In the genomic region with DNA sequence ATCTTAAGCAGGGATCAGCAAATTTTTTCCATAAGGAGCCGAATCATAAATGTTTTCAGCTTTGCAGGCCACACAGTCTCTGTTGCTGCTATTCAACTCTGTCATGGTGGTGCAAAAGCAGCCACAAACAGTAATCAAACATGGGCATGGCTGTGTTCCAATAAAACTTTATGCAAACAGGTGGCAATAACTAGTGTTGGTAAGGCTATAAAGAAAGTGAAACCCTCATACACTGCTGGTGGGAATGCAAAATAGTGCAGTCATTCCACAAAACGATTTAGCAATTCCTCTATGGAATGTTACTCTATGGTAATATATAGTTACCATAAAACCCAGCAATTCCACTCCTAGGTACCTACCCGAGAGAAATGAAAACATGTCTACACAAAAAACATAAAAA, we compare ENCODE assay signal across 17 cellular contexts. TPM values are rescaled to one million over a fixed set of nuclear protein-coding genes. Genes with fewer than 3 reads are reported as not detected.
DNase-seq lines count a peak whose midpoint lies in the region; ATAC-seq, FAIRE-seq and TF ChIP-seq lines count a peak whose summit lies in the region.
"Had no signal": no experiment of that assay in that cellular context is flagged by ENCODE, and none has a peak within 500 bp of the region (broad histone marks: within the 10 kb centered on the region; RNA-seq: fewer than 3 reads in every experiment).

No MANE protein-coding gene starts in this region.

- in situ Hi-C loops in GM12878 (cut with MboI): no loop called here

- no peaks in the 10 kb centered on the region for H3K79me2 ChIP-seq in GM12878 (ENCODE audit: control insufficient read depth, insufficient read depth, low read length)

- RAD21 ChIA-PET in GM12878 (lab: Charles Lee; ENCODE audit: unreplicated experiment): no interaction called here

- FAIRE-seq in GM12878 (lab: Jason Lieb, UNC): no peak
- FAIRE-seq: G401.6 had no signal

- no peak overlapping the region for H3K4me2 ChIP-seq in GM12878 (ENCODE audit: control insufficient read depth, insufficient read depth)
- H3K4me2 ChIP-seq: BLaER1, GM23338 had no signal

- ATAC-seq in GM12878: no peak
- peak; percentile 44 for ATAC-seq in left colon
- ATAC-seq in mucosa of descending colon: peak; percentile 36
- ATAC-seq in body of pancreas: no peak
- ATAC-seq in GM18868 (IDR thresholded peaks at IDR 0.05; ENCODE audit: unreplicated experiment): no peak
- ATAC-seq: CD8-positive, alpha-beta T cell; GM23338; HCT116 had no signal

- POLR2A ChIA-PET in GM12878 (lab: Charles Lee): no interaction called here

- intact Hi-C loops in GM12878 (cut with micrococcal nuclease; ENCODE audit: unreplicated experiment): no loop called here
- intact Hi-C loops in left colon (cut with DNase I, micrococcal nuclease): no loop called here
- intact Hi-C loops in mucosa of descending colon (cut with DNase I, micrococcal nuclease): no loop called here
- intact Hi-C loops in body of pancreas (cut with DNase I): no loop called here

- H3K9me3 ChIP-seq in GM12878 (replicated peaks; ENCODE audit: control insufficient read depth, insufficient read depth, low read length) (no peaks in the 10 kb centered on the region), mucosa of descending colon (no peaks in the 10 kb centered on the region), body of pancreas (no peaks in the 10 kb centered on the region)
- H3K9me3 ChIP-seq: BLaER1, Caco-2 had no signal

- no peak overlapping the region for H2AFZ ChIP-seq in GM12878 (ENCODE audit: control insufficient read depth, low read depth, low read length)
- H2AFZ ChIP-seq: GM23338 had no signal

- no peak overlapping the region for H3K4me3 ChIP-seq in GM12878
- no peak overlapping the region for H3K4me3 ChIP-seq in mucosa of descending colon
- H3K4me3 ChIP-seq in body of pancreas: no peak overlapping the region
- H3K4me3 ChIP-seq: BLaER1, GM23338 had no signal

- no peaks in the 10 kb centered on the region for H4K20me1 ChIP-seq in GM12878 (ENCODE audit: control insufficient read depth, insufficient read depth)
- H4K20me1 ChIP-seq: BLaER1 had no signal

- no peak for TF ChIP-seq RAD21 in GM12878 (IDR thresholded peaks at IDR 0.05; ENCODE audit: insufficient read depth, low read depth, low read length)

- H3K27me3 ChIP-seq in GM12878 (replicated peaks in 1 of 2; ENCODE audit: control insufficient read depth in 2 of 2, insufficient read depth in 2 of 2, low read length in 1 of 2): no peaks in the 10 kb centered on the region
- no peaks in the 10 kb centered on the region for H3K27me3 ChIP-seq in body of pancreas
- H3K27me3 ChIP-seq: BLaER1 had no signal

- H3K9ac ChIP-seq in GM12878 (ENCODE audit: control insufficient read depth, insufficient read depth, low read length): no peak overlapping the region
- H3K9ac ChIP-seq: BLaER1 had no signal

- BruUV-seq in GM12878 (replicated peaks; lab: Mats Ljungman, UMichigan): no TSS peak

- TF ChIP-seq CTCF in GM12878 (IDR thresholded peaks at IDR 0.05 in 2 of 3, conservative IDR thresholded peaks at IDR 0.05 in 1 of 3; ENCODE audit: control insufficient read depth in 2 of 3, extremely low read depth in 1 of 3, insufficient read depth in 1 of 3, low read depth in 3 of 3, low read length in 3 of 3) (no peak), mucosa of descending colon (IDR thresholded peaks at IDR 0.05) (no peak), body of pancreas (IDR thresholded peaks at IDR 0.05) (no peak)

- SMC1A ChIA-PET in GM12878 (lab: Charles Lee; ENCODE audit: uncharacterized antibody, unreplicated experiment): no interaction called here

- no peak overlapping the region for H3K27ac ChIP-seq in GM12878 (ENCODE audit: control insufficient read depth, insufficient read depth)
- H3K27ac ChIP-seq in body of pancreas: no peak overlapping the region
- H3K27ac ChIP-seq: BLaER1, C4-2B had no signal

- CTCF ChIA-PET in GM12878 (lab: Yijun Ruan, JAX): no interaction called here

- WGBS in GM12878 (ENCODE audit: insufficient coverage, insufficient replicate concordance, low lambda C conversion rate, missing lambda C conversion rate): 74% methylated on average over 3 of the region's 3 CpGs
- 81 to 85% methylated on average over 3 of the region's 3 CpGs for WGBS in body of pancreas, 2 donors

- no peak for DNase-seq in GM12878 (ENCODE audit: low read depth, low spot score)
- no peak for DNase-seq in left colon
- DNase-seq in mucosa of descending colon: no peak
- DNase-seq in body of pancreas: no peak
- no peak for DNase-seq in AG08396 (ENCODE audit: low spot score)
- DNase-seq: Caco-2; CD4-positive, CD25-positive, alpha-beta regulatory T cell; CD8-positive, alpha-beta T cell; DMS153; DND-41; H9 had no signal

- TF ChIP-seq POLR2A in GM12878 (IDR thresholded peaks at IDR 0.05; ENCODE audit: low read depth, low read length) (no peak), body of pancreas (IDR thresholded peaks at IDR 0.05) (no peak)

- peaks cover 16 to 17% of the 10 kb centered on the region in 2 experiments for H3K36me3 ChIP-seq in GM12878 (ENCODE audit: control insufficient read depth in 2 of 2, insufficient read depth in 2 of 2, low read length in 1 of 2)
- peaks cover 12% of the 10 kb centered on the region for H3K36me3 ChIP-seq in mucosa of descending colon (ENCODE audit: low read depth)
- H3K36me3 ChIP-seq in body of pancreas (replicated peaks in 1 of 2; ENCODE audit: insufficient read depth in 1 of 2, low read depth in 2 of 2): peaks cover 0 to 55% of the 10 kb centered on the region in 2 donors

- no peak for TF ChIP-seq EP300 in GM12878 (IDR thresholded peaks at IDR 0.05; ENCODE audit: borderline replicate concordance in 1 of 2, control insufficient read depth in 1 of 2, low read depth in 2 of 2, low read length in 2 of 2)

- H3K4me1 ChIP-seq in GM12878 (ENCODE audit: control insufficient read depth, insufficient read depth, low read length): no peaks in the 10 kb centered on the region
- no peaks in the 10 kb centered on the region for H3K4me1 ChIP-seq in mucosa of descending colon (ENCODE audit: low read depth)
- no peaks in the 10 kb centered on the region for H3K4me1 ChIP-seq in body of pancreas
- H3K4me1 ChIP-seq: Caco-2 had no signal

TF ChIP-seq in GM12878, 131 proteins besides CTCF, POLR2A, EP300 and RAD21 (continues in another document):
- TF ChIP-seq WRNIP1 (IDR thresholded peaks at IDR 0.05; ENCODE audit: borderline replicate concordance, low read depth, low read length) (no peak), SMC3 (IDR thresholded peaks at IDR 0.05; ENCODE audit: borderline replicate concordance, low read length) (no peak), ESRRA (IDR thresholded peaks at IDR 0.05; ENCODE audit: low read length) (no peak)
- TF ChIP-seq, protein P1, sequence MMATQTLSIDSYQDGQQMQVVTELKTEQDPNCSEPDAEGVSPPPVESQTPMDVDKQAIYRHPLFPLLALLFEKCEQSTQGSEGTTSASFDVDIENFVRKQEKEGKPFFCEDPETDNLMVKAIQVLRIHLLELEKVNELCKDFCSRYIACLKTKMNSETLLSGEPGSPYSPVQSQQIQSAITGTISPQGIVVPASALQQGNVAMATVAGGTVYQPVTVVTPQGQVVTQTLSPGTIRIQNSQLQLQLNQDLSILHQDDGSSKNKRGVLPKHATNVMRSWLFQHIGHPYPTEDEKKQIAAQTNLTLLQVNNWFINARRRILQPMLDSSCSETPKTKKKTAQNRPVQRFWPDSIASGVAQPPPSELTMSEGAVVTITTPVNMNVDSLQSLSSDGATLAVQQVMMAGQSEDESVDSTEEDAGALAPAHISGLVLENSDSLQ (IDR thresholded peaks at IDR 0.05): no peak

RNA-seq across cellular contexts. Expression of a gene that starts 14.0 kb away (rescaled TPM):
- 94.6 and 97.5 TPM in 2 replicates for total RNA-seq in GM12878 (2013; cell fraction: nucleolus; rRNA removed)
- total RNA-seq in GM12878 (2014; rRNA removed) (51.5 and 58.9 TPM in 2 replicates), GM12878 (2014; rRNA removed; fragmentation: Illumina TruSeq; extraction: Trizol) (37.3 and 37.9 TPM in 2 replicates), GM12878 (2021) (72.5 and 76.2 TPM in 2 replicates), left colon (10 to 100 TPM; 68.3 to 82.7 TPM), mucosa of descending colon (10 to 100 TPM; 72.1 to 84.0 (median 78.7) TPM), body of pancreas (10 to 100 TPM; 17.1 to 24.7 TPM)
- polyA plus RNA-seq in GM12878 (2011; ENCODE audit: low read depth): 13.9 TPM
- polyA plus RNA-seq in GM12878 (2011; rRNA removed) (66.0 and 72.9 TPM in 2 replicates), GM12878 (2014; fragmentation: Illumina TruSeq; extraction: Trizol) (47.7 and 51.2 TPM in 2 replicates), GM12878 (2014; fragmentation: Nextera tagmentation; extraction: Ambion mirVana) (10 to 100 TPM; 17.0 to 43.6 TPM), GM12878 (2014; rRNA removed) (79.7 and 83.9 TPM in 2 replicates), GM12878 (2016; fragmentation: Nextera tagmentation; extraction: Ambion mirVana) (100 to 1,000 TPM; 112 to 114 TPM)
- polyA plus RNA-seq in GM12878 (2011; cell fraction: cytosol; rRNA removed): 33.4 and 63.0 TPM in 2 replicates
- 128 and 156 TPM in 2 replicates for polyA plus RNA-seq in GM12878 (2011; cell fraction: nucleus; rRNA removed)
- 37.1 and 48.9 TPM in 2 replicates for polyA plus RNA-seq in GM12878 (2012)
- 21.5 and 26.0 TPM in 2 replicates for polyA minus RNA-seq in GM12878 (2011; rRNA and poly(A)+ RNA removed)
- polyA minus RNA-seq in GM12878 (2011; cell fraction: cytosol; rRNA and poly(A)+ RNA removed): 9.3 and 13.4 TPM in 2 replicates
- 40.4 and 82.9 TPM in 2 replicates for polyA minus RNA-seq in GM12878 (2011; cell fraction: nucleus; rRNA and poly(A)+ RNA removed)

RNA-seq across cellular contexts. Expression of a gene that starts 19.9 kb away (rescaled TPM):
- total RNA-seq in GM12878 (2013; cell fraction: nucleolus; rRNA removed): 48.9 and 49.4 TPM in 2 replicates
- total RNA-seq in GM12878 (2014; rRNA removed): 12.0 and 13.8 TPM in 2 replicates
- 10.2 and 11.0 TPM in 2 replicates for total RNA-seq in GM12878 (2014; rRNA removed; fragmentation: Illumina TruSeq; extraction: Trizol)
- 10.7 and 11.9 TPM in 2 replicates for total RNA-seq in GM12878 (2021)
- 6.1 TPM for polyA plus RNA-seq in GM12878 (2011; ENCODE audit: low read depth)
- polyA plus RNA-seq in GM12878 (2011; rRNA removed): 10.9 and 11.1 TPM in 2 replicates
- polyA plus RNA-seq in GM12878 (2011; cell fraction: cytosol; rRNA removed): 7.6 and 8.4 TPM in 2 replicates
- polyA plus RNA-seq in GM12878 (2011; cell fraction: nucleus; rRNA removed): 19.1 and 19.3 TPM in 2 replicates
- 6.3 and 7.7 TPM in 2 replicates for polyA plus RNA-seq in GM12878 (2012)
- 7.8 and 8.4 TPM in 2 replicates for polyA plus RNA-seq in GM12878 (2014; fragmentation: Illumina TruSeq; extraction: Trizol)
- 1 to 10 TPM; 2.0 to 2.1 TPM for polyA plus RNA-seq in GM12878 (2014; fragmentation: Nextera tagmentation; extraction: Ambion mirVana)
- polyA plus RNA-seq in GM12878 (2014; rRNA removed): 7.2 and 7.4 TPM in 2 replicates
- 10 to 100 TPM; 13.4 to 17.5 TPM for polyA plus RNA-seq in GM12878 (2016; fragmentation: Nextera tagmentation; extraction: Ambion mirVana)
- 15.4 and 15.6 TPM in 2 replicates for polyA minus RNA-seq in GM12878 (2011; rRNA and poly(A)+ RNA removed)
- 5.7 and 7.0 TPM in 2 replicates for polyA minus RNA-seq in GM12878 (2011; cell fraction: cytosol; rRNA and poly(A)+ RNA removed)
- polyA minus RNA-seq in GM12878 (2011; cell fraction: nucleus; rRNA and poly(A)+ RNA removed): 7.4 and 11.9 TPM in 2 replicates
- 10 to 100 TPM; 13.8 to 15.7 TPM for total RNA-seq in left colon
- total RNA-seq in mucosa of descending colon: 10 to 100 TPM; 16.5 to 36.8 (median 18.2) TPM
- total RNA-seq in body of pancreas: 1 to 10 TPM; 9.1 to 9.2 TPM

Comparison
In these comparisons a context has a peak if more than half of its experiments do, and no peak if none do; other contexts are left out.
1. ATAC-seq: peak in left colon (single experiment) and mucosa of descending colon (single experiment); none in GM12878 (single experiment), body of pancreas (single experiment) and GM18868 (single experiment).